Comparison of ENCODE assay signal across 2 cellular contexts in the genomic region with DNA sequence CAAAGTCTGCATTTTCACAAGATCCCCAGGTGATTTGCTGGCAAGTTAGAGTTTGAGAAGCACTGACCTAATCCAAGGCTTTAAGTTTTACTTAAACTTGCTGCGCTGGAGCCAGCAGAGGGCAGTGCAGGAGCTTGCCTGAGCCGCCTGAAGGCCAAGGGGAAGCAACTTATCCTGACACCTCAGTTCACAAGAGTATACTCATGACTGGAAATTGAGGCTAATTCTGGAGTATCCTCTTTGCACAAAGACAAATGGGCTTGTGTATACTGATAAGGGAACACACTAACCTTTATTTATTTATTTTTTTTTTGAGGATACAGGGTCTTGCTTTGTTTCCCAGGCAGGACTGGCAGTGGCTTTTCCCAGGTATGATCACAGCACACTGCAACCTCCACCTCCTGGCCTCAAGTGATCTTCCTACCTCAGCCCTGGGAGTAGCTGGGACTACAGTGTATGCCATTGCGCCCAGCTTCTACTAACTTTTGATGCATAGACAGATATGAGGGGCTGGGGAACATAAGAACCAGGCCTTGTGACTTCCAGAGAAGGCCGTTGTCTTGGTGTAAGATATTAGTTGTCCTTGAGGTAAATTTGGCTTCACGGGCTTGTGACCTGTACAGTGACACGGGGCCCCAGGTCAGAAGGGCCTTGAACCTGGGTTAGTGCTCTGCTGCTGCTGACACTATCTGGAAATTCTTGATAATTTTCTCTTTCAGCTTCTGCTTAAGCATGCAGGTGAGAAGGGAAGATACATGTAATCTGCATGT.
TF ChIP-seq lines count a peak whose summit lies in the region.

No MANE protein-coding gene starts in this region.

TF ChIP-seq in HCT116, 20 proteins besides CTCF, POLR2A, EP300 and RAD21:
- no peak for TF ChIP-seq ELF1 (IDR thresholded peaks at IDR 0.05; ENCODE audit: borderline replicate concordance, low read depth)
- TF ChIP-seq, protein P1, sequence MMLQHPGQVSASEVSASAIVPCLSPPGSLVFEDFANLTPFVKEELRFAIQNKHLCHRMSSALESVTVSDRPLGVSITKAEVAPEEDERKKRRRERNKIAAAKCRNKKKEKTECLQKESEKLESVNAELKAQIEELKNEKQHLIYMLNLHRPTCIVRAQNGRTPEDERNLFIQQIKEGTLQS (IDR thresholded peaks at IDR 0.05) = no peak
- no peak for TF ChIP-seq EGR1 (IDR thresholded peaks at IDR 0.05; ENCODE audit: low read depth)
- TF ChIP-seq CEBPB (IDR thresholded peaks at IDR 0.05; ENCODE audit: low read depth) = no peak
- no peak for TF ChIP-seq SRF (IDR thresholded peaks at IDR 0.05; ENCODE audit: low read depth)
- TF ChIP-seq, protein P2, sequence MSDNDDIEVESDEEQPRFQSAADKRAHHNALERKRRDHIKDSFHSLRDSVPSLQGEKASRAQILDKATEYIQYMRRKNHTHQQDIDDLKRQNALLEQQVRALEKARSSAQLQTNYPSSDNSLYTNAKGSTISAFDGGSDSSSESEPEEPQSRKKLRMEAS (IDR thresholded peaks at IDR 0.05) = no peak
- no peak for TF ChIP-seq SIN3A (IDR thresholded peaks at IDR 0.05; ENCODE audit: low read depth)
- no peak for TF ChIP-seq YY1 (IDR thresholded peaks at IDR 0.05; ENCODE audit: extremely low read depth, insufficient replicate concordance, low read depth, low read length)
- TF ChIP-seq, protein P3, sequence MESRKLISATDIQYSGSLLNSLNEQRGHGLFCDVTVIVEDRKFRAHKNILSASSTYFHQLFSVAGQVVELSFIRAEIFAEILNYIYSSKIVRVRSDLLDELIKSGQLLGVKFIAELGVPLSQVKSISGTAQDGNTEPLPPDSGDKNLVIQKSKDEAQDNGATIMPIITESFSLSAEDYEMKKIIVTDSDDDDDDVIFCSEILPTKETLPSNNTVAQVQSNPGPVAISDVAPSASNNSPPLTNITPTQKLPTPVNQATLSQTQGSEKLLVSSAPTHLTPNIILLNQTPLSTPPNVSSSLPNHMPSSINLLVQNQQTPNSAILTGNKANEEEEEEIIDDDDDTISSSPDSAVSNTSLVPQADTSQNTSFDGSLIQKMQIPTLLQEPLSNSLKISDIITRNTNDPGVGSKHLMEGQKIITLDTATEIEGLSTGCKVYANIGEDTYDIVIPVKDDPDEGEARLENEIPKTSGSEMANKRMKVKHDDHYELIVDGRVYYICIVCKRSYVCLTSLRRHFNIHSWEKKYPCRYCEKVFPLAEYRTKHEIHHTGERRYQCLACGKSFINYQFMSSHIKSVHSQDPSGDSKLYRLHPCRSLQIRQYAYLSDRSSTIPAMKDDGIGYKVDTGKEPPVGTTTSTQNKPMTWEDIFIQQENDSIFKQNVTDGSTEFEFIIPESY (IDR thresholded peaks at IDR 0.05; ENCODE audit: extremely low read depth, insufficient replicate concordance, low read length) = no peak
- no peak for TF ChIP-seq TCF7L2 (IDR thresholded peaks at IDR 0.05; ENCODE audit: borderline replicate concordance, extremely low read depth, insufficient read depth, insufficient read length)
- TF ChIP-seq JUND (IDR thresholded peaks at IDR 0.05) = no peak
- TF ChIP-seq ZFX (IDR thresholded peaks at IDR 0.05) = no peak
- TF ChIP-seq CBX3 (IDR thresholded peaks at IDR 0.05; ENCODE audit: low read depth) = no peak

TF ChIP-seq in WTC11, 78 proteins besides CTCF, POLR2A, EP300 and RAD21:
- TF ChIP-seq, protein P2 (CRISPR knock-in tag; IDR thresholded peaks at IDR 0.05) = 0 out of 2 replicates have a peak, but pooled peaks have one; percentile 36
- no peak for TF ChIP-seq NFYB (CRISPR knock-in tag; conservative IDR thresholded peaks at IDR 0.05; ENCODE audit: low read depth)
